Comparison of ENCODE assay signal across 31 cellular contexts in the genomic region with DNA sequence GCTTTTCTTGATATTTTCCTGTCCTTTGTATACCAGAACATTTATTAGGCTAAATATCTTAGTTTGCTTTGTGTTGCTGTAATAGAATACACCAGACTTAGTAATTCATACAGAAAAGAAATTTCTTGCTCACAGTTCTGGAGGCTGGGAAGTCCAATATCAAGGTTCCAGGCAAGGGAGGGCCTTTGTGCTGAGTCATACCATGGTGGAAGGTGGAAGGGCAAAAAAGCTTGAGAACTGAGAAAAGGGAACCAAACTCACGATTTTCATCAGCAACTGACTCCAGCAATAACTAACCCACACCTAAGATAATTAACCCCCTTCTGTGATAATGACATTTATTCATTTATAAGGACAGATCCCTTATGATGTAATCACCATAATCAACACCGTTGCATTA.
"Had no signal": no experiment of that assay in that cellular context is flagged by ENCODE, and none has a peak within 500 bp of the region (broad histone marks: within the 10 kb centered on the region; RNA-seq: fewer than 3 reads in every experiment).

No MANE protein-coding gene starts in this region.

- H3K9me3 ChIP-seq: ascending aorta, breast epithelium, colonic mucosa, heart left ventricle had no signal

- ATAC-seq: activated CD8-positive, alpha-beta T cell treated with anti-CD3 and anti-CD28 coated beads for 36 hours; activated naive CD4-positive, alpha-beta T cell treated with anti-CD3 and anti-CD28 coated beads, Interleukin-2, amount 50 U/mL, for 72 hours; activated T-cell treated with anti-CD3 and anti-CD28 coated beads, Interleukin-2, amount 50 U/mL, for 4 hours; activated T-helper 17 cell treated with anti-CD3 and anti-CD28 coated beads, Interleukin-2, amount 50 U/mL, for 72 hours; esophagus mucosa; heart left ventricle; WTC11 had no signal

- H3K27ac ChIP-seq: ascending aorta, breast epithelium, cardiac muscle cell, colonic mucosa, dorsolateral prefrontal cortex, heart left ventricle, VCaP had no signal

- H3K4me3 ChIP-seq: ascending aorta, breast epithelium, cardiac muscle cell, colonic mucosa, dorsolateral prefrontal cortex, heart left ventricle had no signal

- FAIRE-seq: frontal cortex, TTC549 had no signal

- H3K4me1 ChIP-seq: ascending aorta, breast epithelium, colonic mucosa, heart left ventricle had no signal

- H3K27me3 ChIP-seq: ascending aorta, breast epithelium, cardiac muscle cell, colonic mucosa, dorsolateral prefrontal cortex, heart left ventricle had no signal

- DNase-seq: activated CD4-positive, alpha-beta T cell treated with anti-CD3 and anti-CD28 coated beads for 1 hour; activated CD4-positive, alpha-beta T cell treated with anti-CD3 and anti-CD28 coated beads for 4 hours; activated CD4-positive, alpha-beta T cell treated with anti-CD3 and anti-CD28 coated beads, Interleukin-2, amount 10 ng/mL, durations not matched to agents 7 days and 5 days; activated CD4-positive, alpha-beta T cell treated with anti-CD3 and anti-CD28 coated beads, Interleukin-2, amount 50 U/mL, for 4 hours; activated CD8-positive, alpha-beta memory T cell treated with anti-CD3 and anti-CD28 coated beads for 24 hours; activated CD8-positive, alpha-beta T cell treated with anti-CD3 and anti-CD28 coated beads for 36 hours; activated effector memory CD4-positive, alpha-beta T cell treated with Interleukin-2 at 50 U/mL for 16 hours; activated gamma-delta T cell treated with Interleukin-2 at 50 U/mL for 16 hours; activated naive CD4-positive, alpha-beta T cell treated with Interleukin-2 at 50 U/mL for 16 hours; activated naive CD8-positive, alpha-beta T cell treated with anti-CD3 and anti-CD28 coated beads, Interleukin-2, amount 10 ng/mL, durations not matched to agents 7 days and 5 days; activated T-cell treated with anti-CD3 and anti-CD28 coated beads, Interleukin-2, amount 50 U/mL, for 4 hours; central memory CD4-positive, alpha-beta T cell; cerebellar nuclear complex; colonic mucosa; dorsolateral prefrontal cortex; effector memory CD4-positive, alpha-beta T cell; endodermal cell; foreskin fibroblast; glutamatergic neuron; heart left ventricle; T-helper 2 cell had no signal

- H3K36me3 ChIP-seq: ascending aorta, breast epithelium, cardiac muscle cell, colonic mucosa, heart left ventricle had no signal
